ENCODE assay signal across 7 cellular contexts in the genomic region with DNA sequence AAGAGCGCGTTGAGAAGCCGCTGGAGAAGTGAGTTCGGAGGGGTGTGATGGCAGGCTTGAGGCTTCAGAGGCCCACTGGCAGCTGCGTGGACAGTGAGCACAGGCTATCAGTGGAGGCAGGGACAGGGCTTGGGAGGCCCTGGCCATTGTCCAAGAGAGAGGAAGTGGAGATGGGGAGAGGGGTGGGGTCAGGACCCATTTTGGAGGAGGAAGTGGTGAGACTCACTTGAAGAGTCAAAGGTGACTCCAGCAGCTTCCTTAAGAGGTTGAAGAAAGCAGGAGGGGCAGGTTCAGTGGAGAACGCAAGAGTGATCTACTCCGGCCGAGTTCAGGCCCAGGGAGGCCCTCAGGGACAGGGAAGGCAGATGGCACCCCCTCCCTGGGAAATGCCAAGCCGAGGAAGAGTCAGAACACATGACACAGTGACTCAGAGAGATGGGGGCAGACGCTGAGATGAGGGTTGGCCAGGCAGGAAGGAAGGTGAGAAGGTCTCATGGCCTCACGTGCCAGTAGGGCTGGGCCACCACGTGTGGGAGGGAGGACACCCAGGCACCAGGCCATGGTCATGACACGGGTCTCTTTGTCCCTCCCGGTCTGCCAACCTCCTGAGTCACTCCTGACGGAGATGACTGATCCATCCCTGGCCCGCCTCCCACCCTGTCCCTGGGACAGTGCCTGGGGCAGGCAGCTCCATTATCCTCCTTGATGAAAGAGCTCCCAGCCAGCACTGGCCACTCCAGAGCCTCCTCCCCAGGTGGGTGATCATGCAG. TPM values are rescaled to one million over a fixed set of nuclear protein-coding genes. Genes with fewer than 3 reads are reported as not detected.
DNase-seq lines count a peak whose midpoint lies in the region; ATAC-seq, FAIRE-seq and TF ChIP-seq lines count a peak whose summit lies in the region.

No MANE protein-coding gene starts in this region.

- H3K36me3 ChIP-seq in HCT116 (ENCODE audit: control insufficient read depth in 1 of 2, insufficient read depth in 2 of 2, low read length in 2 of 2), result no peaks in the 10 kb centered on the region
- H3K36me3 ChIP-seq in small intestine (ENCODE audit: control insufficient read depth in 2 of 2, insufficient read depth in 2 of 2, low read length in 2 of 2), result no peaks in the 10 kb centered on the region

- H3K4me1 ChIP-seq in HCT116 (ENCODE audit: control insufficient read depth in 1 of 2, insufficient read depth in 2 of 2, low read length in 2 of 2) (peaks cover 18 to 40% of the 10 kb centered on the region in 2 experiments), small intestine (ENCODE audit: control insufficient read depth in 2 of 2, insufficient read depth in 1 of 2, low read depth in 1 of 2, low read length in 1 of 2) (no peaks in the 10 kb centered on the region)

- TF ChIP-seq POLR2A in HCT116 (IDR thresholded peaks at IDR 0.05; ENCODE audit: borderline replicate concordance, extremely low read depth, insufficient read depth, insufficient read length), result no peak

- peak overlapping the region; percentile 74 for H3K4me2 ChIP-seq in HCT116 (ENCODE audit: low read length)

- no peak for FAIRE-seq in small intestine (lab: Jason Lieb, UNC)

- peak overlapping the region; percentile 60 for H3K9ac ChIP-seq in HCT116 (ENCODE audit: low read length)

- peaks cover 6% of the 10 kb centered on the region for H3K27me3 Mint-ChIP-seq in T-helper 17 cell

- H3K9me2 ChIP-seq in HCT116 (ENCODE audit: insufficient read depth), result no peaks in the 10 kb centered on the region

- H2AFZ ChIP-seq in HCT116 (ENCODE audit: low read depth, low read length, poor library complexity, severe bottlenecking), result peak overlapping the region; percentile 67

- intact Hi-C loops in HCT116 (cut with micrococcal nuclease), result no loop called here

- TSS peak; percentile 88 for BruUV-seq in HCT116 (replicated peaks; lab: Mats Ljungman, UMichigan)

- peaks cover 7% of the 10 kb centered on the region for H3K4me1 Mint-ChIP-seq in T-helper 17 cell

- H3K9me3 ChIP-seq in HCT116 (ENCODE audit: control insufficient read depth in 1 of 2, insufficient read depth in 1 of 2, low read depth in 1 of 2, low read length in 2 of 2) (no peaks in the 10 kb centered on the region), T-helper 17 cell (ENCODE audit: control insufficient read depth, low read length, poor library complexity, severe bottlenecking) (no peaks in the 10 kb centered on the region), small intestine (ENCODE audit: control insufficient read depth, low read depth) (no peaks in the 10 kb centered on the region)

- peak overlapping the region; percentile 27 to 45 for H3K4me3 ChIP-seq in HCT116 (replicated peaks in 1 of 2; ENCODE audit: low read depth in 1 of 2, low read length in 2 of 2)
- no peak overlapping the region for H3K4me3 ChIP-seq in small intestine (ENCODE audit: low read depth in 1 of 2, low read length in 2 of 2)

- peak; percentile 93 for DNase-seq in HCT116 (ENCODE audit: low read depth, low spot score)
- no peak for DNase-seq in T-helper 17 cell
- DNase-seq in glomerular endothelial cell (ENCODE audit: extremely low read depth, low read depth, low spot score), result peak; percentile 20
- peak; percentile 74 for DNase-seq in putamen (ENCODE audit: low spot score)
- DNase-seq in small intestine, result no peak
- DNase-seq in stimulated activated CD4-positive, alpha-beta T cell treated with anti-CD3 and anti-CD28 coated beads, Interleukin-2, amount 100 ng/mL, for 24 hours, result no peak

- H3K27me3 ChIP-seq in HCT116 (ENCODE audit: insufficient read depth, low read length), result no peaks in the 10 kb centered on the region
- no peaks in the 10 kb centered on the region for H3K27me3 ChIP-seq in small intestine (ENCODE audit: control insufficient read depth in 2 of 2, insufficient read depth in 2 of 2, low read length in 2 of 2)

- RAD21 ChIA-PET in HCT116 (lab: Charles Lee; ENCODE audit: low non-redundant PET in 1 of 2, low total read pairs in 2 of 2, uncharacterized antibody in 2 of 2, unreplicated experiment in 2 of 2), result no interaction called here

- H3K27ac ChIP-seq in HCT116 (ENCODE audit: low read depth, low read length) (peak overlapping the region; percentile 48), small intestine (ENCODE audit: low read depth in 1 of 2, low read length in 1 of 2) (no peak overlapping the region)

- H3K36me3 Mint-ChIP-seq in T-helper 17 cell (ENCODE audit: low read depth), result no peaks in the 10 kb centered on the region

- POLR2A ChIA-PET in HCT116 (lab: Charles Lee), result interaction anchor here (0.6 to 1.2 kb wide), 3 partner anchors 9 to 30 kb away, joined by 3 read pairs; no protein-coding TSS in a partner anchor

- 68 to 73% (median 72%) methylated on average over 15 to 16 of the region's 16 CpGs for WGBS in small intestine, 3 donors

- TF ChIP-seq RAD21 in HCT116 (IDR thresholded peaks at IDR 0.05; ENCODE audit: low read depth), result no peak

- H3K79me2 ChIP-seq in HCT116 (ENCODE audit: insufficient read depth, low read length), result no peaks in the 10 kb centered on the region

- H4K20me1 ChIP-seq in HCT116 (ENCODE audit: insufficient read depth), result no peaks in the 10 kb centered on the region

- no peak for TF ChIP-seq CTCF in HCT116 (IDR thresholded peaks at IDR 0.05 in 2 of 3, conservative IDR thresholded peaks at IDR 0.05 in 1 of 3; ENCODE audit: borderline replicate concordance in 1 of 3, insufficient read depth in 1 of 3, low read depth in 2 of 3, low read length in 2 of 3)

- CTCF ChIA-PET in HCT116 (lab: Charles Lee), result interaction anchor here (1.5 kb wide), 1 partner anchor 9 kb away, joined by 8 read pairs; no protein-coding TSS in a partner anchor

- no peak overlapping the region for H3K4me3 Mint-ChIP-seq in T-helper 17 cell

- H3K27ac Mint-ChIP-seq in T-helper 17 cell, result peak overlapping the region; percentile 24

- ATAC-seq in HCT116 (peak; percentile 95), T-helper 17 cell (peak; percentile 50), GM19455 (IDR thresholded peaks at IDR 0.05; ENCODE audit: unreplicated experiment) (no peak)

TF ChIP-seq in HCT116, 20 proteins besides CTCF, POLR2A, EP300 and RAD21:
- no peak for TF ChIP-seq EZH2phosphoT487 (IDR thresholded peaks at IDR 0.05; ENCODE audit: borderline replicate concordance)
- peak; percentile 54; the same call in 1 of the 2 replicates for TF ChIP-seq POLR2AphosphoS5 (IDR thresholded peaks at IDR 0.05; ENCODE audit: low read depth, low read length)
- TF ChIP-seq TCF7L2 (IDR thresholded peaks at IDR 0.05; ENCODE audit: borderline replicate concordance, extremely low read depth, insufficient read depth, insufficient read length), result peak; percentile 53
- peak; percentile 43 for TF ChIP-seq YY1 (IDR thresholded peaks at IDR 0.05; ENCODE audit: extremely low read depth, insufficient replicate concordance, low read depth, low read length)
- peak; percentile 72 for TF ChIP-seq EGR1 (IDR thresholded peaks at IDR 0.05; ENCODE audit: low read depth)
- peak; percentile 78 for TF ChIP-seq FOSL1 (IDR thresholded peaks at IDR 0.05; ENCODE audit: low read depth)
- TF ChIP-seq JUND (IDR thresholded peaks at IDR 0.05), result peak; percentile 87
- peak; percentile 98 for TF ChIP-seq CBX3 (IDR thresholded peaks at IDR 0.05; ENCODE audit: low read depth)
- no peak; the same call in 1 of the 2 replicates for TF ChIP-seq SIN3A (IDR thresholded peaks at IDR 0.05; ENCODE audit: low read depth)
- TF ChIP-seq, protein P1, sequence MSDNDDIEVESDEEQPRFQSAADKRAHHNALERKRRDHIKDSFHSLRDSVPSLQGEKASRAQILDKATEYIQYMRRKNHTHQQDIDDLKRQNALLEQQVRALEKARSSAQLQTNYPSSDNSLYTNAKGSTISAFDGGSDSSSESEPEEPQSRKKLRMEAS (IDR thresholded peaks at IDR 0.05), result peak; percentile 99
- peak; percentile 98 for TF ChIP-seq SP1 (IDR thresholded peaks at IDR 0.05; ENCODE audit: low read depth)

RNA-seq across cellular contexts. Expression of a gene that starts 10.1 kb away (rescaled TPM):
- total RNA-seq in HCT116 (2021; ENCODE audit: unreplicated experiment) (7.0 TPM), T-helper 17 cell (10 to 100 TPM in 1 of 2 donors, 1 to 10 TPM in 1; 1.3 to 36.1 TPM), glomerular endothelial cell (0.29 and 1.8 TPM in 2 replicates)
- polyA plus RNA-seq in HCT116 (2012), result 7.1 and 10.4 TPM in 2 replicates
- polyA plus RNA-seq in small intestine, result 1 to 10 TPM; 1.3 to 5.0 (median 3.0) TPM

RNA-seq across cellular contexts. Expression of a gene that starts 26.9 kb away (rescaled TPM):
- 0.17 TPM for total RNA-seq in HCT116 (2021; ENCODE audit: unreplicated experiment)
- polyA plus RNA-seq in HCT116 (2012), result 0.06 and 0.23 TPM in 2 replicates
- not detected for total RNA-seq in T-helper 17 cell
- 0.68 TPM in 1 of 2 replicates, not detected in the other for total RNA-seq in glomerular endothelial cell
- polyA plus RNA-seq in small intestine, result not detected

RNA-seq across cellular contexts. Expression of a gene that starts 28.8 kb away (rescaled TPM):
- total RNA-seq in HCT116 (2021; ENCODE audit: unreplicated experiment) (not detected), T-helper 17 cell (1 to 10 TPM in 1 of 2 donors, not detected in 1; 1.4 TPM), glomerular endothelial cell (not detected in 2 replicates)
- not detected in 2 replicates for polyA plus RNA-seq in HCT116 (2012)
- polyA plus RNA-seq in small intestine, result under 1 TPM in 1 of 3 donors, not detected in 2; 0.18 TPM

RNA-seq across cellular contexts. Expression of a gene that starts 36.5 kb away (rescaled TPM):
- total RNA-seq in HCT116 (2021; ENCODE audit: unreplicated experiment), result not detected
- polyA plus RNA-seq in HCT116 (2012), result not detected in 2 replicates
- 1 to 10 TPM in 1 of 2 donors, under 1 TPM in 1; 0.55 to 2.8 TPM for total RNA-seq in T-helper 17 cell
- 0.06 TPM in 1 of 2 replicates, not detected in the other for total RNA-seq in glomerular endothelial cell
- under 1 TPM in 1 of 3 donors, not detected in 2; 0.18 TPM for polyA plus RNA-seq in small intestine

RNA-seq across cellular contexts. Expression of a gene that starts 39.4 kb away (rescaled TPM):
- total RNA-seq in HCT116 (2021; ENCODE audit: unreplicated experiment) (not detected), T-helper 17 cell (under 1 TPM; 0.70 to 0.78 TPM), glomerular endothelial cell (not detected in 2 replicates)
- not detected in 2 replicates for polyA plus RNA-seq in HCT116 (2012)
- polyA plus RNA-seq in small intestine, result 1 to 10 TPM in 1 of 3 donors, not detected in 2; 1.0 TPM

Comparison
In these comparisons a context has a peak if more than half of its experiments do, and no peak if none do; other contexts are left out.
1. DNase-seq: peak in HCT116 (single experiment), glomerular endothelial cell (single experiment) and putamen (single experiment); none in T-helper 17 cell (0 of 3), small intestine (single experiment) and stimulated activated CD4-positive, alpha-beta T cell treated with anti-CD3 and anti-CD28 coated beads, Interleukin-2, amount 100 ng/mL, for 24 hours (0 of 2).
2. H3K4me3 ChIP-seq: peak in HCT116 (2 of 2); none in small intestine (0 of 2).